10 cellular contexts compared by ENCODE assay signal in genomic region chr7:158633055-158633956, GRCh38. TPM values are rescaled to one million over a fixed set of nuclear protein-coding genes. Genes with fewer than 3 reads are reported as not detected.
A peak's percentile ranks its signal among the peaks of the same experiment; 100 is the strongest.
DNase-seq lines count a peak whose midpoint lies in the region; ATAC-seq lines count a peak whose summit lies in the region.
"Had no signal": no experiment of that assay in that cellular context is flagged by ENCODE, and none has a peak within 500 bp of the region (broad histone marks: within the 10 kb centered on the region; RNA-seq: fewer than 3 reads in every experiment).

No MANE protein-coding gene starts in this region.

- H3K14ac ChIP-seq in neuronal stem cell (ENCODE audit: low read length) = no peak overlapping the region

- H2BK120ac ChIP-seq in neuronal stem cell (ENCODE audit: low read depth, low read length) = no peak overlapping the region

- peak; percentile 81 for ATAC-seq in activated CD4-positive, alpha-beta T cell treated with anti-CD3 and anti-CD28 coated beads for 36 hours
- ATAC-seq in GM21576 (IDR thresholded peaks at IDR 0.05; ENCODE audit: unreplicated experiment) (peak; percentile 86), HG03439 (IDR thresholded peaks at IDR 0.05; ENCODE audit: unreplicated experiment) (peak; percentile 60)
- ATAC-seq: A549 had no signal

- intact Hi-C loops in activated CD4-positive, alpha-beta T cell treated with anti-CD3 and anti-CD28 coated beads for 36 hours (cut with DNase I, micrococcal nuclease) = no loop called here

- peaks cover 0 to 2% of the 10 kb centered on the region in 2 donors for H3K9me3 ChIP-seq in neuronal stem cell (replicated peaks in 1 of 2; ENCODE audit: control insufficient read depth in 2 of 2, insufficient read depth in 1 of 2, low read depth in 1 of 2, low read length in 2 of 2)
- H3K9me3 ChIP-seq: A549, ascending aorta had no signal

- H3K23ac ChIP-seq in neuronal stem cell (ENCODE audit: low read depth, low read length, poor library complexity) = no peak overlapping the region

- peak; percentile 21 for DNase-seq in activated CD4-positive, alpha-beta T cell treated with anti-CD3 and anti-CD28 coated beads for 36 hours
- no peak for DNase-seq in activated CD4-positive, alpha-beta T cell treated with anti-CD3 and anti-CD28 coated beads, Interleukin-2, amount 50 U/mL, for 48 hours
- DNase-seq in neuronal stem cell (ENCODE audit: low spot score) (no peak), HCEC 1CT (no peak), NCI-H446 treated with DMSO at 0.1 percent for 48 hours (lab: John Stamatoyannopoulos, UW) (no peak), T-helper 9 cell (no peak)

- no peak overlapping the region for H2AK5ac ChIP-seq in neuronal stem cell (ENCODE audit: low read depth, low read length)

- CTCF ChIA-PET in activated CD4-positive, alpha-beta T cell treated with anti-CD3 and anti-CD28 coated beads for 36 hours (lab: Charles Lee) = interaction anchor here (0.7 to 1.1 kb wide), 2 partner anchors 22 to 586 kb away, joined by 3 to 4 read pairs; no protein-coding TSS in a partner anchor

- H3K9ac ChIP-seq in neuronal stem cell (ENCODE audit: low read depth, low read length, poor library complexity) = no peak overlapping the region

- peak overlapping the region; percentile 36 for H3K18ac ChIP-seq in neuronal stem cell (ENCODE audit: low read length)

- POLR2A ChIA-PET in activated CD4-positive, alpha-beta T cell treated with anti-CD3 and anti-CD28 coated beads for 36 hours (lab: Charles Lee) = no interaction called here

- H4K8ac ChIP-seq in neuronal stem cell (ENCODE audit: low read depth, low read length) = no peak overlapping the region

- H4K91ac ChIP-seq in neuronal stem cell (ENCODE audit: low read depth, low read length, poor library complexity) = no peak overlapping the region

- H3K27ac Mint-ChIP-seq in activated CD4-positive, alpha-beta T cell treated with anti-CD3 and anti-CD28 coated beads for 36 hours = no peak overlapping the region

- H3K27me3 Mint-ChIP-seq in activated CD4-positive, alpha-beta T cell treated with anti-CD3 and anti-CD28 coated beads for 36 hours = no peaks in the 10 kb centered on the region

- H3K4me2 ChIP-seq in neuronal stem cell (ENCODE audit: insufficient read depth, low read length, poor library complexity, severe bottlenecking) = no peak overlapping the region
- H3K4me2 ChIP-seq: A549 had no signal

- H3K36me3 ChIP-seq in neuronal stem cell (replicated peaks in 1 of 2; ENCODE audit: control insufficient read depth in 2 of 2, insufficient read depth in 2 of 2, low read length in 2 of 2) = peaks cover 20 to 92% of the 10 kb centered on the region in 2 donors
- H3K36me3 ChIP-seq: ascending aorta had no signal

- H2BK15ac ChIP-seq in neuronal stem cell (ENCODE audit: low read length) = no peak overlapping the region

- no peaks in the 10 kb centered on the region for H3K79me1 ChIP-seq in neuronal stem cell (ENCODE audit: low read depth, low read length)

- no peak overlapping the region for H3K4me3 Mint-ChIP-seq in activated CD4-positive, alpha-beta T cell treated with anti-CD3 and anti-CD28 coated beads for 36 hours

- H2BK5ac ChIP-seq in neuronal stem cell (ENCODE audit: low read length) = no peak overlapping the region

- no peaks in the 10 kb centered on the region for H3K27me3 ChIP-seq in neuronal stem cell (ENCODE audit: control insufficient read depth in 3 of 3, insufficient read depth in 3 of 3, low read depth in 1 of 3, low read length in 3 of 3)
- H3K27me3 ChIP-seq: ascending aorta had no signal

- no peak overlapping the region for H3K27ac ChIP-seq in neuronal stem cell (replicated peaks; ENCODE audit: low read length)
- H3K27ac ChIP-seq: A549, ascending aorta had no signal

- no CpG with 5 or more reads among the region's 11 CpGs for WGBS in neuronal stem cell (ENCODE audit: extremely low coverage in 2 of 2, insufficient read length in 2 of 2, insufficient replicate concordance in 1 of 2), 2 donors

- no peaks in the 10 kb centered on the region for H3K4me1 Mint-ChIP-seq in activated CD4-positive, alpha-beta T cell treated with anti-CD3 and anti-CD28 coated beads for 36 hours

- H3K4ac ChIP-seq in neuronal stem cell (ENCODE audit: low read length) = no peak overlapping the region

- H2AFZ ChIP-seq in neuronal stem cell (ENCODE audit: low read length) = no peak overlapping the region

- H3K4me3 ChIP-seq in neuronal stem cell (ENCODE audit: low read length in 2 of 2) = no peak overlapping the region
- H3K4me3 ChIP-seq: A549, ascending aorta had no signal

- no peak overlapping the region for H2BK12ac ChIP-seq in neuronal stem cell (ENCODE audit: low read length)

- H3K9me3 Mint-ChIP-seq in activated CD4-positive, alpha-beta T cell treated with anti-CD3 and anti-CD28 coated beads for 36 hours (ENCODE audit: low read depth) = no peaks in the 10 kb centered on the region

- peaks cover 46% of the 10 kb centered on the region for H3K36me3 Mint-ChIP-seq in activated CD4-positive, alpha-beta T cell treated with anti-CD3 and anti-CD28 coated beads for 36 hours (ENCODE audit: low read depth)

- no peaks in the 10 kb centered on the region for H3K4me1 ChIP-seq in neuronal stem cell (ENCODE audit: control insufficient read depth in 2 of 2, insufficient read depth in 1 of 2, low read depth in 1 of 2, low read length in 2 of 2)
- H3K4me1 ChIP-seq: A549 had no signal

RNA-seq across cellular contexts. Expression of gene PTPRN2, which starts 45.7 kb away (rescaled TPM):
- total RNA-seq in activated CD4-positive, alpha-beta T cell treated with anti-CD3 and anti-CD28 coated beads for 36 hours = under 1 TPM; 0.46 to 0.51 TPM
- polyA plus RNA-seq in neuronal stem cell (2013, experiment 1 of 2) = 19.0 TPM
- 20.3 TPM for polyA plus RNA-seq in neuronal stem cell (2013, experiment 2 of 2)
